Comparison of ENCODE assay signal across 8 cellular contexts in genomic region chr2:26043862-26044736, GRCh38. TPM values are rescaled to one million over a fixed set of nuclear protein-coding genes. Genes with fewer than 3 reads are reported as not detected.
A peak's percentile ranks its signal among the peaks of the same experiment; 100 is the strongest.
DNase-seq lines count a peak whose midpoint lies in the region; ATAC-seq lines count a peak whose summit lies in the region.

No MANE protein-coding gene starts in this region.

- ATAC-seq in HG02678 (IDR thresholded peaks at IDR 0.05; ENCODE audit: unreplicated experiment): peak; percentile 57
- ATAC-seq in HG02885 (IDR thresholded peaks at IDR 0.05; ENCODE audit: poor library complexity, unreplicated experiment): no peak

- H3K79me1 ChIP-seq in mesenchymal stem cell (replicated peaks; ENCODE audit: low read length, poor library complexity, severe bottlenecking) (no peaks in the 10 kb centered on the region), neuronal stem cell (ENCODE audit: low read depth, low read length) (peaks cover 7% of the 10 kb centered on the region)

- peaks cover 7% of the 10 kb centered on the region for H3K4me1 ChIP-seq in mesenchymal stem cell (ENCODE audit: control insufficient read depth, insufficient read depth, low read depth, low read length)
- no peaks in the 10 kb centered on the region for H3K4me1 ChIP-seq in neuronal stem cell (ENCODE audit: control insufficient read depth in 2 of 2, insufficient read depth in 1 of 2, low read depth in 1 of 2, low read length in 2 of 2)

- H3K14ac ChIP-seq in mesenchymal stem cell (ENCODE audit: low read length in 2 of 2) (no peak overlapping the region), neuronal stem cell (ENCODE audit: low read length) (no peak overlapping the region)

- H3K36me3 ChIP-seq in mesenchymal stem cell (ENCODE audit: control insufficient read depth in 1 of 2, insufficient read depth in 2 of 2, low read depth in 1 of 2, low read length in 2 of 2): peaks cover 7 to 17% of the 10 kb centered on the region in 2 experiments
- H3K36me3 ChIP-seq in neuronal stem cell (replicated peaks in 1 of 2; ENCODE audit: control insufficient read depth in 2 of 2, insufficient read depth in 2 of 2, low read length in 2 of 2): peaks cover 0 to 47% of the 10 kb centered on the region in 2 donors

- no peak overlapping the region for H2BK5ac ChIP-seq in mesenchymal stem cell (ENCODE audit: low read depth, low read length, poor library complexity, severe bottlenecking)
- no peak overlapping the region for H2BK5ac ChIP-seq in neuronal stem cell (ENCODE audit: low read length)

- H3K4me3 ChIP-seq in mesenchymal stem cell (ENCODE audit: insufficient read depth in 1 of 2, low read depth in 1 of 2, low read length in 2 of 2) (peak overlapping the region in 1 of 2 experiments; percentile 40), neuronal stem cell (ENCODE audit: low read length in 2 of 2) (no peak overlapping the region)

- H2AFZ ChIP-seq in mesenchymal stem cell (ENCODE audit: low read depth, low read length) (no peak overlapping the region), neuronal stem cell (ENCODE audit: low read length) (no peak overlapping the region)

- H2AK5ac ChIP-seq in mesenchymal stem cell (ENCODE audit: low read length, severe bottlenecking) (no peak overlapping the region), neuronal stem cell (ENCODE audit: low read depth, low read length) (no peak overlapping the region)

- H4K91ac ChIP-seq in mesenchymal stem cell (ENCODE audit: low read length) (no peak overlapping the region), neuronal stem cell (ENCODE audit: low read depth, low read length, poor library complexity) (no peak overlapping the region)

- H3K27me3 ChIP-seq in mesenchymal stem cell (ENCODE audit: control insufficient read depth in 1 of 2, insufficient read depth in 1 of 2, low read length in 2 of 2) (no peaks in the 10 kb centered on the region), neuronal stem cell (ENCODE audit: control insufficient read depth in 3 of 3, insufficient read depth in 3 of 3, low read depth in 1 of 3, low read length in 3 of 3) (no peaks in the 10 kb centered on the region)

- DNase-seq in Caki2 (ENCODE audit: low read depth) (peak; percentile 46), astrocyte of the hippocampus (ENCODE audit: low read depth, low spot score) (peak; percentile 39), mesenchymal stem cell (peak; percentile 60), neuronal stem cell (ENCODE audit: low spot score) (no peak), DMS153 (lab: John Stamatoyannopoulos, UW) (no peak)
- no peak for DNase-seq in activated CD4-positive, CD25-positive, alpha-beta regulatory T cell (lab: John Stamatoyannopoulos, UW)

- H3K27ac ChIP-seq in mesenchymal stem cell (ENCODE audit: low read length, poor library complexity, severe bottlenecking) (no peak overlapping the region), neuronal stem cell (replicated peaks; ENCODE audit: low read length) (no peak overlapping the region)

- no peak overlapping the region for H3K4me2 ChIP-seq in mesenchymal stem cell (ENCODE audit: low read length, poor library complexity, severe bottlenecking)
- no peak overlapping the region for H3K4me2 ChIP-seq in neuronal stem cell (ENCODE audit: insufficient read depth, low read length, poor library complexity, severe bottlenecking)

- H3K9me3 ChIP-seq in mesenchymal stem cell (ENCODE audit: control insufficient read depth, low read length) (no peaks in the 10 kb centered on the region), neuronal stem cell (replicated peaks in 1 of 2; ENCODE audit: control insufficient read depth in 2 of 2, insufficient read depth in 1 of 2, low read depth in 1 of 2, low read length in 2 of 2) (peaks cover 0 to 4% of the 10 kb centered on the region in 2 donors)

- H3K18ac ChIP-seq in mesenchymal stem cell (ENCODE audit: low read depth in 1 of 2, low read length in 2 of 2) (no peak overlapping the region), neuronal stem cell (ENCODE audit: low read length) (no peak overlapping the region)

- no peak overlapping the region for H3K4ac ChIP-seq in mesenchymal stem cell (ENCODE audit: low read depth in 1 of 2, low read length in 2 of 2)
- H3K4ac ChIP-seq in neuronal stem cell (ENCODE audit: low read length): no peak overlapping the region

- H3K23ac ChIP-seq in mesenchymal stem cell (ENCODE audit: low read length in 2 of 2) (no peak overlapping the region), neuronal stem cell (ENCODE audit: low read depth, low read length, poor library complexity) (no peak overlapping the region)

- no peak overlapping the region for H2BK120ac ChIP-seq in mesenchymal stem cell (ENCODE audit: low read depth, low read length)
- H2BK120ac ChIP-seq in neuronal stem cell (ENCODE audit: low read depth, low read length): no peak overlapping the region

- no peak overlapping the region for H2BK12ac ChIP-seq in mesenchymal stem cell (ENCODE audit: low read length in 2 of 2)
- H2BK12ac ChIP-seq in neuronal stem cell (ENCODE audit: low read length): no peak overlapping the region

- no peak overlapping the region for H4K8ac ChIP-seq in mesenchymal stem cell (ENCODE audit: low read length)
- H4K8ac ChIP-seq in neuronal stem cell (ENCODE audit: low read depth, low read length): no peak overlapping the region

- in situ Hi-C loops in Caki2 (cut with HindIII; ENCODE audit: low pct_unique_long_range_greater_than_20kb, low sequenced_read_pairs): no loop called here

- H2BK15ac ChIP-seq in mesenchymal stem cell (ENCODE audit: low read depth, poor library complexity, severe bottlenecking): no peak overlapping the region
- no peak overlapping the region for H2BK15ac ChIP-seq in neuronal stem cell (ENCODE audit: low read length)

- peak overlapping the region; percentile 63 for H3K9ac ChIP-seq in mesenchymal stem cell (ENCODE audit: low read length)
- H3K9ac ChIP-seq in neuronal stem cell (ENCODE audit: low read depth, low read length, poor library complexity): no peak overlapping the region

- WGBS in mesenchymal stem cell: 79% methylated on average over 5 of the region's 8 CpGs
- WGBS in neuronal stem cell (ENCODE audit: extremely low coverage in 2 of 2, insufficient read length in 2 of 2, insufficient replicate concordance in 1 of 2), 2 donors: no CpG with 5 or more reads among the region's 8 CpGs

RNA-seq across cellular contexts. Expression of gene RAB10, which starts 10.2 kb away (rescaled TPM):
- 183 and 214 TPM in 2 replicates for total RNA-seq in Caki2 (2014; rRNA removed; shearing (Covaris generic); ENCODE audit: low replicate concordance)
- polyA plus RNA-seq in mesenchymal stem cell (2013, experiment 1 of 2): 106 TPM
- polyA plus RNA-seq in mesenchymal stem cell (2013, experiment 2 of 2): 107 TPM
- 98.8 TPM for polyA plus RNA-seq in neuronal stem cell (2013, experiment 1 of 2)
- polyA plus RNA-seq in neuronal stem cell (2013, experiment 2 of 2): 97.0 TPM

Comparison
In these comparisons a context has a peak if more than half of its experiments do, and no peak if none do; other contexts are left out.
1. DNase-seq: peak in Caki2 (single experiment), astrocyte of the hippocampus (single experiment) and mesenchymal stem cell (single experiment); none in neuronal stem cell (single experiment), activated CD4-positive, CD25-positive, alpha-beta regulatory T cell (0 of 4) and DMS153 (single experiment).